In the genomic region with DNA sequence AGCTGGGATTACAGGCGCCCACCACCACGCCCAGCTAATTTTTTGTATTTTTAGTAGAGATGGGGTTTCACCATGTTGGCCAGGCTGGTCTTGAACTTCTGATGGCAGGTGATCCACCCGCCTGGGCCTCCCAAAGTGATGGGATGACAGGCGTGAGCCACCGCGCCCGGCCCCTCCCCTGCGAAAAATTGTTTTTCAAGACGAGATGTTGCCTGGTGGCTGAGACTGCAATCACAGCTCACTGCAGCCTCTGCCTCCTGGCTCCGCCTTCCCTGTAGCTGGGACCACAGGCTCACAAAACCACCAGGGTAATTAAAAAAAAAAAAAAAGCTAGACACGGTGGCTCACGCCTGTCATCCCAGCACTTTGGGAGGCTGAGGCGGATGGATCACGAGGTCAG, we compare ENCODE assay signal across 16 cellular contexts. TPM values are rescaled to one million over a fixed set of nuclear protein-coding genes. Genes with fewer than 3 reads are reported as not detected.
"Had no signal": no experiment of that assay in that cellular context is flagged by ENCODE, and none has a peak within 500 bp of the region (broad histone marks: within the 10 kb centered on the region; RNA-seq: fewer than 3 reads in every experiment).

No MANE protein-coding gene starts in this region.

RNA-seq across cellular contexts. Expression of gene PRSS57, which starts 4.6 kb away (rescaled TPM):
- total RNA-seq: bronchial epithelial cell, dermis blood vessel endothelial cell, esophagus squamous epithelium, glomerular endothelial cell, heart right ventricle, left ventricle myocardium inferior, mesenteric fat pad, mucosa of descending colon, myocyte, progenitor cell of endocrine pancreas, renal cortical epithelial cell, skeletal muscle tissue, temporal lobe, tibial nerve, ureter had no signal

RNA-seq across cellular contexts. Expression of gene PALM, which starts 8.9 kb away (rescaled TPM):
- total RNA-seq: natural killer cell treated with Interleukin-12 subunit alpha and Interleukin-12 subunit beta and Interleukin-15 and Interleukin-18, amount 100 ng/mL, for 72 hours had no signal

RNA-seq across cellular contexts. Expression of gene MISP, which starts 51.0 kb away (rescaled TPM):
- total RNA-seq: dermis blood vessel endothelial cell; heart right ventricle; left ventricle myocardium inferior; natural killer cell treated with Interleukin-12 subunit alpha and Interleukin-12 subunit beta and Interleukin-15 and Interleukin-18, amount 100 ng/mL, for 72 hours; skeletal muscle tissue had no signal
